ENCODE assay signal across 1 cellular context in genomic region chr3:123328851-123329635, GRCh38.
TF ChIP-seq lines count a peak whose summit lies in the region.

No MANE protein-coding gene starts in this region.

TF ChIP-seq in GM23338, 12 proteins besides CTCF, POLR2A, EP300 and RAD21 (continued from another document):
- TF ChIP-seq EZH2 (IDR thresholded peaks at IDR 0.05; ENCODE audit: low read depth, unreplicated experiment) (no peak), JUNB (IDR thresholded peaks at IDR 0.05; ENCODE audit: unreplicated experiment) (no peak), ZNF331 (CRISPR knock-in tag; IDR thresholded peaks at IDR 0.05; ENCODE audit: low read depth) (no peak), NANOG (IDR thresholded peaks at IDR 0.05; ENCODE audit: borderline replicate concordance) (no peak), ZNF114 (CRISPR knock-in tag; IDR thresholded peaks at IDR 0.05) (no peak), REST (IDR thresholded peaks at IDR 0.05; ENCODE audit: unreplicated experiment) (no peak), STAT1 (IDR thresholded peaks at IDR 0.05; ENCODE audit: unreplicated experiment) (no peak), CREB1 (CRISPR knock-in tag; IDR thresholded peaks at IDR 0.05; ENCODE audit: low read depth) (no peak), POLR2AphosphoS5 (IDR thresholded peaks at IDR 0.05; ENCODE audit: low read depth) (no peak)
TF ChIP-seq in GM23338: peak in this region for 0.
